Comparison of ENCODE assay signal across 24 cellular contexts in genomic region chrX:155132110-155132509, GRCh38.
"Had no signal": no experiment of that assay in that cellular context is flagged by ENCODE, and none has a peak within 500 bp of the region (broad histone marks: within the 10 kb centered on the region; RNA-seq: fewer than 3 reads in every experiment).

No MANE protein-coding gene starts in this region.

- H3K36me3 ChIP-seq: ascending aorta, breast epithelium, SJCRH30, WERI-Rb-1 had no signal

- H3K4me3 ChIP-seq: ascending aorta, breast epithelium, SJCRH30, SK-N-MC had no signal

- H3K27me3 ChIP-seq: ascending aorta, breast epithelium, SJCRH30 had no signal

- ATAC-seq: activated CD8-positive, alpha-beta T cell treated with anti-CD3 and anti-CD28 coated beads for 36 hours had no signal

- DNase-seq: activated CD4-positive, alpha-beta T cell treated with anti-CD3 and anti-CD28 coated beads, Interleukin-2, amount 10 ng/mL, durations not matched to agents 24 days and 14 days; activated CD4-positive, alpha-beta T cell treated with anti-CD3 and anti-CD28 coated beads, Interleukin-2, amount 50 U/mL, for 4 hours; activated CD8-positive, alpha-beta T cell treated with anti-CD3 and anti-CD28 coated beads for 36 hours; activated gamma-delta T cell; activated naive CD4-positive, alpha-beta T cell treated with Interleukin-2 at 50 U/mL for 16 hours; activated naive CD8-positive, alpha-beta T cell treated with anti-CD3 and anti-CD28 coated beads, Interleukin-2, amount 10 ng/mL, durations not matched to agents 7 days and 5 days; activated T-cell treated with anti-CD3 and anti-CD28 coated beads, Interleukin-2, amount 50 U/mL, for 24 hours; amygdala; MM.1S; MV-4-11; NCI-H1092; NCI-H1436 treated with DMSO at 0.1 percent for 48 hours; NCI-H1694 treated with DMSO at 0.1 percent for 48 hours; NCI-H2029; NCI-H345; NCI-H524 treated with DMSO at 0.1 percent for 48 hours; OCI-M1; SHP77; SJCRH30; T1000; WERI-Rb-1 had no signal

- H3K9me3 ChIP-seq: SJCRH30 had no signal

- H3K27ac ChIP-seq: ascending aorta, breast epithelium, SJCRH30, SK-N-MC, WERI-Rb-1 had no signal

- H3K4me1 ChIP-seq: ascending aorta, breast epithelium, SJCRH30 had no signal
